Comparison of ENCODE assay signal across 6 cellular contexts in genomic region chr16:426115-426905, GRCh38. TPM values are rescaled to one million over a fixed set of nuclear protein-coding genes. Genes with fewer than 3 reads are reported as not detected.
DNase-seq lines count a peak whose midpoint lies in the region; ATAC-seq and TF ChIP-seq lines count a peak whose summit lies in the region.

No MANE protein-coding gene starts in this region.

- POLR2A ChIA-PET in CD4-positive, alpha-beta T cell (lab: Charles Lee), result interaction anchor here (1.4 to 2.2 kb wide), 4 partner anchors 25 to 101 kb away, joined by 3 to 16 read pairs (median 12); partner anchors contain the start of genes CAPN15, DECR2, MRPL28 and PGAP6
- POLR2A ChIA-PET in GM10248 (lab: Yijun Ruan, JAX), result interaction anchor here (1.0 kb wide), 1 partner anchor 217 kb away, joined by 3 read pairs; no protein-coding TSS in a partner anchor

- intact Hi-C loops in CD4-positive, alpha-beta T cell (cut with DNase I, micrococcal nuclease), result loop anchor here in 1 of 2 experiments (5.0 kb wide), 2 partner anchors 74 to 101 kb away; partner anchors contain the start of genes AXIN1 and CAPN15

- CTCF ChIA-PET in CD4-positive, alpha-beta T cell (lab: Charles Lee), result no interaction called here
- CTCF ChIA-PET in GM10248 (lab: Yijun Ruan, JAX), result interaction anchor here (2.9 kb wide), 1 partner anchor 12 kb away, joined by 12 read pairs; no protein-coding TSS in a partner anchor

- no peaks in the 10 kb centered on the region for H3K27me3 Mint-ChIP-seq in CD4-positive, alpha-beta T cell
- no peaks in the 10 kb centered on the region for H3K27me3 Mint-ChIP-seq in central memory CD8-positive, alpha-beta T cell
- H3K27me3 Mint-ChIP-seq in osteocyte (ENCODE audit: unreplicated experiment), result no peaks in the 10 kb centered on the region

- peak overlapping the region; percentile 91 for H3K4me3 Mint-ChIP-seq in CD4-positive, alpha-beta T cell
- H3K4me3 Mint-ChIP-seq in central memory CD8-positive, alpha-beta T cell, result peak overlapping the region; percentile 81
- peak overlapping the region; percentile 75 for H3K4me3 Mint-ChIP-seq in osteocyte (ENCODE audit: unreplicated experiment)

- H3K27ac Mint-ChIP-seq in CD4-positive, alpha-beta T cell, result peak overlapping the region; percentile 74
- H3K27ac Mint-ChIP-seq in central memory CD8-positive, alpha-beta T cell (ENCODE audit: low read depth), result peak overlapping the region; percentile 62
- peak overlapping the region; percentile 23 for H3K27ac Mint-ChIP-seq in osteocyte (ENCODE audit: unreplicated experiment)

- no peak for TF ChIP-seq CTCF in CD4-positive, alpha-beta T cell (IDR thresholded peaks at IDR 0.05)
- TF ChIP-seq CTCF in osteocyte (IDR thresholded peaks at IDR 0.05) (no peak), GM10248 (IDR thresholded peaks at IDR 0.05; ENCODE audit: control extremely low read depth, extremely low read depth, low read depth, missing control alignments) (no peak)

- DNase-seq in CD4-positive, alpha-beta T cell, result no peak
- DNase-seq in central memory CD8-positive, alpha-beta T cell (ENCODE audit: low spot score in 2 of 2), result no peak
- DNase-seq in osteocyte (ENCODE audit: extremely low spot score, unreplicated experiment), result no peak
- no peak for DNase-seq in NOMO-1 (lab: John Stamatoyannopoulos, UW; ENCODE audit: unreplicated experiment in 2 of 2)
- no peak for DNase-seq in GM10248 (ENCODE audit: extremely low spot score)

- H3K4me1 Mint-ChIP-seq in CD4-positive, alpha-beta T cell (ENCODE audit: low read depth), result peaks cover 44% of the 10 kb centered on the region
- H3K4me1 Mint-ChIP-seq in central memory CD8-positive, alpha-beta T cell, result peaks cover 45% of the 10 kb centered on the region
- peaks cover 44% of the 10 kb centered on the region for H3K4me1 Mint-ChIP-seq in osteocyte (ENCODE audit: unreplicated experiment)

- no peaks in the 10 kb centered on the region for H3K9me3 Mint-ChIP-seq in CD4-positive, alpha-beta T cell
- H3K9me3 Mint-ChIP-seq in central memory CD8-positive, alpha-beta T cell, result no peaks in the 10 kb centered on the region
- no peaks in the 10 kb centered on the region for H3K9me3 Mint-ChIP-seq in osteocyte (ENCODE audit: unreplicated experiment)

- H3K27me3 ChIP-seq in CD4-positive, alpha-beta T cell (ENCODE audit: control insufficient read depth, insufficient read depth, low read length), result no peaks in the 10 kb centered on the region

- H3K36me3 Mint-ChIP-seq in CD4-positive, alpha-beta T cell (ENCODE audit: low read depth), result peaks cover 23% of the 10 kb centered on the region
- peaks cover 10% of the 10 kb centered on the region for H3K36me3 Mint-ChIP-seq in central memory CD8-positive, alpha-beta T cell (ENCODE audit: insufficient read depth)
- peaks cover 7% of the 10 kb centered on the region for H3K36me3 Mint-ChIP-seq in osteocyte (ENCODE audit: unreplicated experiment)

- H3K27ac ChIP-seq in CD4-positive, alpha-beta T cell (ENCODE audit: low read depth, low read length), result no peak overlapping the region

- ATAC-seq in CD4-positive, alpha-beta T cell (ENCODE audit: poor library complexity), result no peak
- peak; percentile 26 for ATAC-seq in HG03066 (IDR thresholded peaks at IDR 0.05; ENCODE audit: low read depth, unreplicated experiment)
- peak; percentile 4 for ATAC-seq in central memory CD8-positive, alpha-beta T cell (replicated peaks; ENCODE audit: extremely low read depth, poor library complexity, severe bottlenecking)

- no peaks in the 10 kb centered on the region for H3K9me3 ChIP-seq in CD4-positive, alpha-beta T cell (ENCODE audit: control insufficient read depth, low read length)

RNA-seq across cellular contexts. Expression of gene RAB11FIP3, which starts 0.9 kb away (rescaled TPM):
- 10 to 100 TPM; 28.4 to 29.0 TPM for total RNA-seq in CD4-positive, alpha-beta T cell
- total RNA-seq in osteocyte, result 60.2 and 65.2 TPM in 2 replicates

RNA-seq across cellular contexts. Expression of gene DECR2, which starts 24.6 kb away (rescaled TPM):
- total RNA-seq in CD4-positive, alpha-beta T cell, result 1 to 10 TPM; 5.7 to 7.0 TPM
- 23.4 and 23.9 TPM in 2 replicates for total RNA-seq in osteocyte

RNA-seq across cellular contexts. Expression of gene NME4, which starts 29.3 kb away (rescaled TPM):
- 10 to 100 TPM; 31.2 to 32.6 TPM for total RNA-seq in CD4-positive, alpha-beta T cell
- total RNA-seq in osteocyte, result 148 and 157 TPM in 2 replicates

RNA-seq across cellular contexts. Expression of gene PGAP6, which starts 44.5 kb away (rescaled TPM):
- total RNA-seq in CD4-positive, alpha-beta T cell, result 10 to 100 TPM; 59.7 to 63.7 TPM
- 59.3 and 61.6 TPM in 2 replicates for total RNA-seq in osteocyte

RNA-seq across cellular contexts. Expression of gene MRPL28, which starts 56.0 kb away (rescaled TPM):
- total RNA-seq in CD4-positive, alpha-beta T cell, result 10 to 100 TPM; 19.6 to 19.7 TPM
- total RNA-seq in osteocyte, result 71.7 and 74.3 TPM in 2 replicates

Comparison
In these comparisons a context has a peak if more than half of its experiments do, and no peak if none do; other contexts are left out.
1. H3K27ac Mint-ChIP-seq: peak in every context shown above with its lines; median percentile 74 in CD4-positive, alpha-beta T cell; 62 in central memory CD8-positive, alpha-beta T cell; 23 in osteocyte.